Comparison of ENCODE assay signal across 1 cellular context in the genomic region with DNA sequence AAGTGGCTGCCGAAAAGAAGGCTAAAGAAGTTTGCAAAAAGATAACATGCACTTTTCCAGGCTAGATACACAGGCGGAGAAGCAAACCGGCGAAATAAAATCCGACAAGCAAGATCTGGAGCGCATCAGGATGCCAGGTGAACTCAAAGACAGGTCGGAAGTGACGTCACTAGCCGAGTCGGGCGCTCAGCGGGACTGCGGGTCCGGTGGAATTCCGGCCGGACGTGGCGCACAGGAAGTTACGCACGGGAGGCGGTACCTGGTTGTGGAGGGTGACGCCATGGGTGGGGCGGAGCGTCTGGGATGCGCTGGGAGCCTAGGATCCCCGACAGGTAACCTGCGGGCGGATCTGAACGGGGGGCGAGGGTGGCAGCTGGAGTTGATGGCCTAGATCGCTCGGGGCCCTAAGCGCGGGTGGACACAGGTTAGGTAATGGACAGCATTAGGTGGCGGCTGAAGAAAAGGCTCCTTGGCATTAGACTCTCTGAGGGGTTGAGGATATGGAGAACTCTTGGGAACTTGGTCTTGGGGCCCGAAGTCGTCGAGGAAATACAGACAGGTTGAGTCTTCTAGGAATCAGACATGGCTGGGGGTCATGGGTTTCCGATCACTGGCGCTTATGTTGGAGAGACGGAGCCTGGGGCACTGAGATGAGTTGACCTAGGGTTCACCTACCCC.
TF ChIP-seq lines count a peak whose summit lies in the region.

No MANE protein-coding gene starts in this region.

TF ChIP-seq in HepG2, 621 proteins besides CTCF, POLR2A, EP300 and RAD21 (continued from another document and continues in another):
- TF ChIP-seq ZNF598 (CRISPR knock-in tag; IDR thresholded peaks at IDR 0.05; ENCODE audit: borderline replicate concordance) (peak; percentile 83; the same call in 1 of the 2 replicates), MTA3 (CRISPR knock-in tag; IDR thresholded peaks at IDR 0.05) (no peak), FOXA1 (IDR thresholded peaks at IDR 0.05) (no peak), FOXA1 (CRISPR knock-in tag; IDR thresholded peaks at IDR 0.05) (peak; percentile 40), FOXK2 (IDR thresholded peaks at IDR 0.05) (no peak), ZNF451 (CRISPR knock-in tag; IDR thresholded peaks at IDR 0.05) (no peak; the same call in 1 of the 2 replicates), STAG1 (CRISPR knock-in tag; IDR thresholded peaks at IDR 0.05) (no peak), ELF1 (CRISPR knock-in tag; IDR thresholded peaks at IDR 0.05) (peak; percentile 84), GLI4 (CRISPR knock-in tag; IDR thresholded peaks at IDR 0.05; ENCODE audit: borderline replicate concordance) (0 out of 2 replicates have a peak, but pooled peaks have one; percentile 27), WIZ (CRISPR knock-in tag; IDR thresholded peaks at IDR 0.05) (no peak), KDM5A (IDR thresholded peaks at IDR 0.05; ENCODE audit: borderline replicate concordance, low read length) (peak; percentile 95), KDM5B (CRISPR knock-in tag; IDR thresholded peaks at IDR 0.05; ENCODE audit: borderline replicate concordance) (peak; percentile 41), CBFB (CRISPR knock-in tag; IDR thresholded peaks at IDR 0.05) (peak; percentile 78), CC2D1A (CRISPR knock-in tag; IDR thresholded peaks at IDR 0.05) (no peak), HNF4A (CRISPR knock-in tag; IDR thresholded peaks at IDR 0.05) (no peak), ZNF850 (CRISPR knock-in tag; conservative IDR thresholded peaks at IDR 0.05) (no peak), ZNF253 (CRISPR knock-in tag; IDR thresholded peaks at IDR 0.05; ENCODE audit: borderline replicate concordance) (no peak), ZBTB7B (CRISPR knock-in tag; IDR thresholded peaks at IDR 0.05) (no peak), FOSL1 (CRISPR knock-in tag; IDR thresholded peaks at IDR 0.05; ENCODE audit: borderline replicate concordance) (no peak), SOX5 (CRISPR knock-in tag; IDR thresholded peaks at IDR 0.05; ENCODE audit: borderline replicate concordance) (peak; percentile 35; the same call in 1 of the 2 replicates), ZNF205 (CRISPR knock-in tag; IDR thresholded peaks at IDR 0.05) (peak; percentile 60; the same call in 1 of the 2 replicates), NKX3-1 (CRISPR knock-in tag; IDR thresholded peaks at IDR 0.05) (no peak), ZNF12 (CRISPR knock-in tag; IDR thresholded peaks at IDR 0.05) (no peak), ZNF558 (CRISPR knock-in tag; IDR thresholded peaks at IDR 0.05; ENCODE audit: borderline replicate concordance) (no peak), MXI1 (IDR thresholded peaks at IDR 0.05; ENCODE audit: borderline replicate concordance, low read depth, low read length) (peak; percentile 61; the same call in 1 of the 3 replicates), CBX1 (IDR thresholded peaks at IDR 0.05; ENCODE audit: low read depth) (peak; percentile 81), ZNF44 (CRISPR knock-in tag; IDR thresholded peaks at IDR 0.05) (peak; percentile 19; the same call in 1 of the 2 replicates), SSRP1 (CRISPR knock-in tag; IDR thresholded peaks at IDR 0.05) (no peak), ZFX (CRISPR knock-in tag; IDR thresholded peaks at IDR 0.05; ENCODE audit: low read depth) (peak; percentile 73), IRF2 (CRISPR knock-in tag; IDR thresholded peaks at IDR 0.05) (peak; percentile 90)
- TF ChIP-seq, protein P1, sequence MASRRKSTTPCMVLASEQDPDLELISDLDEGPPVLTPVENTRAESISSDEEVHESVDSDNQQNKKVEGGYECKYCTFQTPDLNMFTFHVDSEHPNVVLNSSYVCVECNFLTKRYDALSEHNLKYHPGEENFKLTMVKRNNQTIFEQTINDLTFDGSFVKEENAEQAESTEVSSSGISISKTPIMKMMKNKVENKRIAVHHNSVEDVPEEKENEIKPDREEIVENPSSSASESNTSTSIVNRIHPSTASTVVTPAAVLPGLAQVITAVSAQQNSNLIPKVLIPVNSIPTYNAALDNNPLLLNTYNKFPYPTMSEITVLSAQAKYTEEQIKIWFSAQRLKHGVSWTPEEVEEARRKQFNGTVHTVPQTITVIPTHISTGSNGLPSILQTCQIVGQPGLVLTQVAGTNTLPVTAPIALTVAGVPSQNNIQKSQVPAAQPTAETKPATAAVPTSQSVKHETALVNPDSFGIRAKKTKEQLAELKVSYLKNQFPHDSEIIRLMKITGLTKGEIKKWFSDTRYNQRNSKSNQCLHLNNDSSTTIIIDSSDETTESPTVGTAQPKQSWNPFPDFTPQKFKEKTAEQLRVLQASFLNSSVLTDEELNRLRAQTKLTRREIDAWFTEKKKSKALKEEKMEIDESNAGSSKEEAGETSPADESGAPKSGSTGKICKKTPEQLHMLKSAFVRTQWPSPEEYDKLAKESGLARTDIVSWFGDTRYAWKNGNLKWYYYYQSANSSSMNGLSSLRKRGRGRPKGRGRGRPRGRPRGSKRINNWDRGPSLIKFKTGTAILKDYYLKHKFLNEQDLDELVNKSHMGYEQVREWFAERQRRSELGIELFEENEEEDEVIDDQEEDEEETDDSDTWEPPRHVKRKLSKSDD (CRISPR knock-in tag; IDR thresholded peaks at IDR 0.05; ENCODE audit: low read depth): peak; percentile 95
- TF ChIP-seq, protein P2, sequence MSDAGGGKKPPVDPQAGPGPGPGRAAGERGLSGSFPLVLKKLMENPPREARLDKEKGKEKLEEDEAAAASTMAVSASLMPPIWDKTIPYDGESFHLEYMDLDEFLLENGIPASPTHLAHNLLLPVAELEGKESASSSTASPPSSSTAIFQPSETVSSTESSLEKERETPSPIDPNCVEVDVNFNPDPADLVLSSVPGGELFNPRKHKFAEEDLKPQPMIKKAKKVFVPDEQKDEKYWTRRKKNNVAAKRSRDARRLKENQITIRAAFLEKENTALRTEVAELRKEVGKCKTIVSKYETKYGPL (CRISPR knock-in tag; IDR thresholded peaks at IDR 0.05): peak; percentile 7; the same call in 1 of the 2 replicates
- TF ChIP-seq, protein P3, sequence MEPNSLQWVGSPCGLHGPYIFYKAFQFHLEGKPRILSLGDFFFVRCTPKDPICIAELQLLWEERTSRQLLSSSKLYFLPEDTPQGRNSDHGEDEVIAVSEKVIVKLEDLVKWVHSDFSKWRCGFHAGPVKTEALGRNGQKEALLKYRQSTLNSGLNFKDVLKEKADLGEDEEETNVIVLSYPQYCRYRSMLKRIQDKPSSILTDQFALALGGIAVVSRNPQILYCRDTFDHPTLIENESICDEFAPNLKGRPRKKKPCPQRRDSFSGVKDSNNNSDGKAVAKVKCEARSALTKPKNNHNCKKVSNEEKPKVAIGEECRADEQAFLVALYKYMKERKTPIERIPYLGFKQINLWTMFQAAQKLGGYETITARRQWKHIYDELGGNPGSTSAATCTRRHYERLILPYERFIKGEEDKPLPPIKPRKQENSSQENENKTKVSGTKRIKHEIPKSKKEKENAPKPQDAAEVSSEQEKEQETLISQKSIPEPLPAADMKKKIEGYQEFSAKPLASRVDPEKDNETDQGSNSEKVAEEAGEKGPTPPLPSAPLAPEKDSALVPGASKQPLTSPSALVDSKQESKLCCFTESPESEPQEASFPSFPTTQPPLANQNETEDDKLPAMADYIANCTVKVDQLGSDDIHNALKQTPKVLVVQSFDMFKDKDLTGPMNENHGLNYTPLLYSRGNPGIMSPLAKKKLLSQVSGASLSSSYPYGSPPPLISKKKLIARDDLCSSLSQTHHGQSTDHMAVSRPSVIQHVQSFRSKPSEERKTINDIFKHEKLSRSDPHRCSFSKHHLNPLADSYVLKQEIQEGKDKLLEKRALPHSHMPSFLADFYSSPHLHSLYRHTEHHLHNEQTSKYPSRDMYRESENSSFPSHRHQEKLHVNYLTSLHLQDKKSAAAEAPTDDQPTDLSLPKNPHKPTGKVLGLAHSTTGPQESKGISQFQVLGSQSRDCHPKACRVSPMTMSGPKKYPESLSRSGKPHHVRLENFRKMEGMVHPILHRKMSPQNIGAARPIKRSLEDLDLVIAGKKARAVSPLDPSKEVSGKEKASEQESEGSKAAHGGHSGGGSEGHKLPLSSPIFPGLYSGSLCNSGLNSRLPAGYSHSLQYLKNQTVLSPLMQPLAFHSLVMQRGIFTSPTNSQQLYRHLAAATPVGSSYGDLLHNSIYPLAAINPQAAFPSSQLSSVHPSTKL (CRISPR knock-in tag; IDR thresholded peaks at IDR 0.05): peak; percentile 58; the same call in 1 of the 2 replicates
- TF ChIP-seq, protein P4, sequence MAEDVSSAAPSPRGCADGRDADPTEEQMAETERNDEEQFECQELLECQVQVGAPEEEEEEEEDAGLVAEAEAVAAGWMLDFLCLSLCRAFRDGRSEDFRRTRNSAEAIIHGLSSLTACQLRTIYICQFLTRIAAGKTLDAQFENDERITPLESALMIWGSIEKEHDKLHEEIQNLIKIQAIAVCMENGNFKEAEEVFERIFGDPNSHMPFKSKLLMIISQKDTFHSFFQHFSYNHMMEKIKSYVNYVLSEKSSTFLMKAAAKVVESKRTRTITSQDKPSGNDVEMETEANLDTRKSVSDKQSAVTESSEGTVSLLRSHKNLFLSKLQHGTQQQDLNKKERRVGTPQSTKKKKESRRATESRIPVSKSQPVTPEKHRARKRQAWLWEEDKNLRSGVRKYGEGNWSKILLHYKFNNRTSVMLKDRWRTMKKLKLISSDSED (CRISPR knock-in tag; IDR thresholded peaks at IDR 0.05): no peak
- TF ChIP-seq, protein P5, sequence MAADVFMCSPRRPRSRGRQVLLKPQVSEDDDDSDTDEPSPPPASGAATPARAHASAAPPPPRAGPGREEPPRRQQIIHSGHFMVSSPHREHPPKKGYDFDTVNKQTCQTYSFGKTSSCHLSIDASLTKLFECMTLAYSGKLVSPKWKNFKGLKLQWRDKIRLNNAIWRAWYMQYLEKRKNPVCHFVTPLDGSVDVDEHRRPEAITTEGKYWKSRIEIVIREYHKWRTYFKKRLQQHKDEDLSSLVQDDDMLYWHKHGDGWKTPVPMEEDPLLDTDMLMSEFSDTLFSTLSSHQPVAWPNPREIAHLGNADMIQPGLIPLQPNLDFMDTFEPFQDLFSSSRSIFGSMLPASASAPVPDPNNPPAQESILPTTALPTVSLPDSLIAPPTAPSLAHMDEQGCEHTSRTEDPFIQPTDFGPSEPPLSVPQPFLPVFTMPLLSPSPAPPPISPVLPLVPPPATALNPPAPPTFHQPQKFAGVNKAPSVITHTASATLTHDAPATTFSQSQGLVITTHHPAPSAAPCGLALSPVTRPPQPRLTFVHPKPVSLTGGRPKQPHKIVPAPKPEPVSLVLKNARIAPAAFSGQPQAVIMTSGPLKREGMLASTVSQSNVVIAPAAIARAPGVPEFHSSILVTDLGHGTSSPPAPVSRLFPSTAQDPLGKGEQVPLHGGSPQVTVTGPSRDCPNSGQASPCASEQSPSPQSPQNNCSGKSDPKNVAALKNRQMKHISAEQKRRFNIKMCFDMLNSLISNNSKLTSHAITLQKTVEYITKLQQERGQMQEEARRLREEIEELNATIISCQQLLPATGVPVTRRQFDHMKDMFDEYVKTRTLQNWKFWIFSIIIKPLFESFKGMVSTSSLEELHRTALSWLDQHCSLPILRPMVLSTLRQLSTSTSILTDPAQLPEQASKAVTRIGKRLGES (CRISPR knock-in tag; IDR thresholded peaks at IDR 0.05; ENCODE audit: borderline replicate concordance): no peak
- TF ChIP-seq, protein P6, sequence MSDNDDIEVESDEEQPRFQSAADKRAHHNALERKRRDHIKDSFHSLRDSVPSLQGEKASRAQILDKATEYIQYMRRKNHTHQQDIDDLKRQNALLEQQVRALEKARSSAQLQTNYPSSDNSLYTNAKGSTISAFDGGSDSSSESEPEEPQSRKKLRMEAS (IDR thresholded peaks at IDR 0.05): no peak; the same call in 1 of the 2 replicates
- TF ChIP-seq, protein P7, sequence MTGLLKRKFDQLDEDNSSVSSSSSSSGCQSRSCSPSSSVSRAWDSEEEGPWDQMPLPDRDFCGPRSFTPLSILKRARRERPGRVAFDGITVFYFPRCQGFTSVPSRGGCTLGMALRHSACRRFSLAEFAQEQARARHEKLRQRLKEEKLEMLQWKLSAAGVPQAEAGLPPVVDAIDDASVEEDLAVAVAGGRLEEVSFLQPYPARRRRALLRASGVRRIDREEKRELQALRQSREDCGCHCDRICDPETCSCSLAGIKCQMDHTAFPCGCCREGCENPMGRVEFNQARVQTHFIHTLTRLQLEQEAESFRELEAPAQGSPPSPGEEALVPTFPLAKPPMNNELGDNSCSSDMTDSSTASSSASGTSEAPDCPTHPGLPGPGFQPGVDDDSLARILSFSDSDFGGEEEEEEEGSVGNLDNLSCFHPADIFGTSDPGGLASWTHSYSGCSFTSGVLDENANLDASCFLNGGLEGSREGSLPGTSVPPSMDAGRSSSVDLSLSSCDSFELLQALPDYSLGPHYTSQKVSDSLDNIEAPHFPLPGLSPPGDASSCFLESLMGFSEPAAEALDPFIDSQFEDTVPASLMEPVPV (CRISPR knock-in tag; IDR thresholded peaks at IDR 0.05): peak; percentile 44; the same call in 1 of the 2 replicates
- TF ChIP-seq, protein P8, sequence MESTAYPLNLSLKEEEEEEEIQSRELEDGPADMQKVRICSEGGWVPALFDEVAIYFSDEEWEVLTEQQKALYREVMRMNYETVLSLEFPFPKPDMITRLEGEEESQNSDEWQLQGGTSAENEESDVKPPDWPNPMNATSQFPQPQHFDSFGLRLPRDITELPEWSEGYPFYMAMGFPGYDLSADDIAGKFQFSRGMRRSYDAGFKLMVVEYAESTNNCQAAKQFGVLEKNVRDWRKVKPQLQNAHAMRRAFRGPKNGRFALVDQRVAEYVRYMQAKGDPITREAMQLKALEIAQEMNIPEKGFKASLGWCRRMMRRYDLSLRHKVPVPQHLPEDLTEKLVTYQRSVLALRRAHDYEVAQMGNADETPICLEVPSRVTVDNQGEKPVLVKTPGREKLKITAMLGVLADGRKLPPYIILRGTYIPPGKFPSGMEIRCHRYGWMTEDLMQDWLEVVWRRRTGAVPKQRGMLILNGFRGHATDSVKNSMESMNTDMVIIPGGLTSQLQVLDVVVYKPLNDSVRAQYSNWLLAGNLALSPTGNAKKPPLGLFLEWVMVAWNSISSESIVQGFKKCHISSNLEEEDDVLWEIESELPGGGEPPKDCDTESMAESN (CRISPR knock-in tag; conservative IDR thresholded peaks at IDR 0.05): no peak; the same call in 1 of the 2 replicates
- TF ChIP-seq, protein P9, sequence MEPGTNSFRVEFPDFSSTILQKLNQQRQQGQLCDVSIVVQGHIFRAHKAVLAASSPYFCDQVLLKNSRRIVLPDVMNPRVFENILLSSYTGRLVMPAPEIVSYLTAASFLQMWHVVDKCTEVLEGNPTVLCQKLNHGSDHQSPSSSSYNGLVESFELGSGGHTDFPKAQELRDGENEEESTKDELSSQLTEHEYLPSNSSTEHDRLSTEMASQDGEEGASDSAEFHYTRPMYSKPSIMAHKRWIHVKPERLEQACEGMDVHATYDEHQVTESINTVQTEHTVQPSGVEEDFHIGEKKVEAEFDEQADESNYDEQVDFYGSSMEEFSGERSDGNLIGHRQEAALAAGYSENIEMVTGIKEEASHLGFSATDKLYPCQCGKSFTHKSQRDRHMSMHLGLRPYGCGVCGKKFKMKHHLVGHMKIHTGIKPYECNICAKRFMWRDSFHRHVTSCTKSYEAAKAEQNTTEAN (CRISPR knock-in tag; conservative IDR thresholded peaks at IDR 0.05): no peak; the same call in 1 of the 2 replicates
- TF ChIP-seq, protein P10, sequence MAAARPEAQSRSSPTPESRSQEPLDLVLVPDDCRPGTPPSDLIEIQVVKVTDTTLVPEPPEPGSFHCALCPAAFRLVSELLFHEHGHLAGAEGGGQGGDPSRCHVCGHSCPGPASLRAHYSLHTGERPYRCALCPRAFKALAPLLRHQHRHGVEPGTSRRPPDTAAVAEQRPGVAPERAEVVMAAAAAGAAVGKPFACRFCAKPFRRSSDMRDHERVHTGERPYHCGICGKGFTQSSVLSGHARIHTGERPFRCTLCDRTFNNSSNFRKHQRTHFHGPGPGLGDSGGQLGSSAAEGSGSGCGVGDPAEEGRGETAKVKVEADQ (CRISPR knock-in tag; IDR thresholded peaks at IDR 0.05; ENCODE audit: borderline replicate concordance): no peak
